ENCODE assay signal across 23 cellular contexts in genomic region chr5:94693845-94694370, GRCh38.
"Had no signal": no experiment of that assay in that cellular context is flagged by ENCODE, and none has a peak within 500 bp of the region (broad histone marks: within the 10 kb centered on the region; RNA-seq: fewer than 3 reads in every experiment).

No MANE protein-coding gene starts in this region.

- H3K36me3 ChIP-seq: tibial nerve had no signal

- H3K79me2 ChIP-seq: parathyroid adenoma had no signal

- H3K9ac ChIP-seq: parathyroid adenoma had no signal

- H3K4me1 Mint-ChIP-seq: activated naive CD8-positive, alpha-beta T cell treated with anti-CD3 and anti-CD28 coated beads for 36 hours; memory B cell; stimulated activated naive CD8-positive, alpha-beta T cell treated with anti-CD3 and anti-CD28 coated beads, Interleukin-15, amount 100 ng/mL, for 72 hours had no signal

- H2AFZ ChIP-seq: parathyroid adenoma had no signal

- H3K27me3 Mint-ChIP-seq: activated naive CD8-positive, alpha-beta T cell treated with anti-CD3 and anti-CD28 coated beads for 36 hours; activated T-cell treated with anti-CD3 and anti-CD28 coated beads, Interleukin-2, amount 50 U/mL, for 24 hours; memory B cell; stimulated activated naive CD8-positive, alpha-beta T cell treated with anti-CD3 and anti-CD28 coated beads, Interleukin-15, amount 100 ng/mL, for 72 hours had no signal

- H3K4me1 ChIP-seq: parathyroid adenoma had no signal

- H3K27ac ChIP-seq: heart left ventricle, parathyroid adenoma, suprapubic skin, tibial nerve had no signal

- H3K4me3 ChIP-seq: heart left ventricle, suprapubic skin, tibial nerve had no signal

- H3K9me3 Mint-ChIP-seq: activated naive CD8-positive, alpha-beta T cell treated with anti-CD3 and anti-CD28 coated beads for 36 hours; activated T-cell treated with anti-CD3 and anti-CD28 coated beads, Interleukin-2, amount 50 U/mL, for 24 hours; activated T-helper 2 cell treated with anti-CD3 and anti-CD28 coated beads, Interferon-gamma antibody, Interleukin-2, Interleukin-4, amounts not matched to agents 10 μg/mL and 5 μg/mL and 100 μg/mL, durations not matched to agents 14 hours and 24 hours and 36 hours; endodermal cell; memory B cell; nephron progenitor cell; stimulated activated effector memory CD8-positive, alpha-beta T cell treated with anti-CD3 and anti-CD28 coated beads, Interleukin-12 subunit alpha, Interleukin-12 subunit beta, amount 100 ng/mL, for 72 hours; stimulated activated naive CD8-positive, alpha-beta T cell treated with anti-CD3 and anti-CD28 coated beads, Interleukin-15, amount 100 ng/mL, for 72 hours; WTC11 had no signal

- DNase-seq: activated CD8-positive, alpha-beta memory T cell treated with anti-CD3 and anti-CD28 coated beads for 24 hours; activated CD8-positive, alpha-beta memory T cell treated with anti-CD3 and anti-CD28 coated beads, Interleukin-2, amount 50 U/mL, for 4 hours; activated naive CD4-positive, alpha-beta T cell; activated naive CD8-positive, alpha-beta T cell treated with anti-CD3 and anti-CD28 coated beads for 36 hours; activated T-cell treated with anti-CD3 and anti-CD28 coated beads, Interleukin-2, amount 50 U/mL, for 24 hours; cortex of kidney; endodermal cell; heart left ventricle; islet precursor cell; left cardiac atrium; nephron progenitor cell; nucleus accumbens; right cardiac atrium; stimulated activated CD4-positive, alpha-beta T cell treated with anti-CD3 and anti-CD28 coated beads, Interleukin-1b, Interleukin-23, amount 100 ng/mL, for 48 hours; stimulated activated naive CD8-positive, alpha-beta T cell treated with anti-CD3 and anti-CD28 coated beads, Interleukin-15, amount 100 ng/mL, for 72 hours; T-helper 9 cell had no signal

- H3K9me3 ChIP-seq: heart left ventricle, suprapubic skin, tibial nerve had no signal

- H3K27me3 ChIP-seq: heart left ventricle, suprapubic skin, tibial nerve had no signal

- H3K27ac Mint-ChIP-seq: activated naive CD8-positive, alpha-beta T cell treated with anti-CD3 and anti-CD28 coated beads for 36 hours; activated T-cell treated with anti-CD3 and anti-CD28 coated beads, Interleukin-2, amount 50 U/mL, for 24 hours; activated T-helper 2 cell treated with anti-CD3 and anti-CD28 coated beads, Interferon-gamma antibody, Interleukin-2, Interleukin-4, amounts not matched to agents 10 μg/mL and 5 μg/mL and 100 μg/mL, durations not matched to agents 14 hours and 24 hours and 36 hours; endodermal cell; memory B cell; nephron progenitor cell; stimulated activated effector memory CD8-positive, alpha-beta T cell treated with anti-CD3 and anti-CD28 coated beads, Interleukin-12 subunit alpha, Interleukin-12 subunit beta, amount 100 ng/mL, for 72 hours; stimulated activated naive CD8-positive, alpha-beta T cell treated with anti-CD3 and anti-CD28 coated beads, Interleukin-15, amount 100 ng/mL, for 72 hours had no signal

- H3K4me3 Mint-ChIP-seq: activated naive CD8-positive, alpha-beta T cell treated with anti-CD3 and anti-CD28 coated beads for 36 hours; activated T-cell treated with anti-CD3 and anti-CD28 coated beads, Interleukin-2, amount 50 U/mL, for 24 hours; endodermal cell; memory B cell; nephron progenitor cell; stimulated activated effector memory CD8-positive, alpha-beta T cell treated with anti-CD3 and anti-CD28 coated beads, Interleukin-12 subunit alpha, Interleukin-12 subunit beta, amount 100 ng/mL, for 72 hours; stimulated activated naive CD8-positive, alpha-beta T cell treated with anti-CD3 and anti-CD28 coated beads, Interleukin-15, amount 100 ng/mL, for 72 hours; WTC11 had no signal

- ATAC-seq: stimulated activated naive CD8-positive, alpha-beta T cell treated with anti-CD3 and anti-CD28 coated beads, Interleukin-15, amount 100 ng/mL, for 72 hours; WTC11 had no signal
